ENCODE assay signal across 1 cellular context in genomic region chr6:127539292-127539691, GRCh38.
TF ChIP-seq lines count a peak whose summit lies in the region.

No MANE protein-coding gene starts in this region.

TF ChIP-seq in GM23338, 12 proteins besides CTCF, POLR2A, EP300 and RAD21 (continued from another document):
- TF ChIP-seq ZNF462 (CRISPR knock-in tag; IDR thresholded peaks at IDR 0.05) (no peak), EZH2phosphoT487 (IDR thresholded peaks at IDR 0.05; ENCODE audit: unreplicated experiment) (no peak), JUNB (IDR thresholded peaks at IDR 0.05; ENCODE audit: unreplicated experiment) (no peak), ZNF114 (CRISPR knock-in tag; IDR thresholded peaks at IDR 0.05) (no peak), NANOG (IDR thresholded peaks at IDR 0.05; ENCODE audit: borderline replicate concordance) (no peak), CREB1 (CRISPR knock-in tag; IDR thresholded peaks at IDR 0.05; ENCODE audit: low read depth) (no peak), POLR2AphosphoS5 (IDR thresholded peaks at IDR 0.05; ENCODE audit: low read depth) (no peak), REST (IDR thresholded peaks at IDR 0.05; ENCODE audit: unreplicated experiment) (no peak)
